In genomic region chr1:31955917-31956736, GRCh38 we compare ENCODE assay signal across 1 cellular context.
TF ChIP-seq lines count a peak whose summit lies in the region.

No MANE protein-coding gene starts in this region.

TF ChIP-seq in GM12878, 131 proteins besides CTCF, POLR2A, EP300 and RAD21 (continued from another document):
- TF ChIP-seq ZBTB4 (CRISPR knock-in tag; IDR thresholded peaks at IDR 0.05) (no peak), BRCA1 (IDR thresholded peaks at IDR 0.05; ENCODE audit: low read depth, low read length) (no peak), USF1 (IDR thresholded peaks at IDR 0.05; ENCODE audit: borderline replicate concordance, extremely low read length, insufficient read depth, low read depth, low read length) (no peak)
